ENCODE assay signal across 1 cellular context in the genomic region with DNA sequence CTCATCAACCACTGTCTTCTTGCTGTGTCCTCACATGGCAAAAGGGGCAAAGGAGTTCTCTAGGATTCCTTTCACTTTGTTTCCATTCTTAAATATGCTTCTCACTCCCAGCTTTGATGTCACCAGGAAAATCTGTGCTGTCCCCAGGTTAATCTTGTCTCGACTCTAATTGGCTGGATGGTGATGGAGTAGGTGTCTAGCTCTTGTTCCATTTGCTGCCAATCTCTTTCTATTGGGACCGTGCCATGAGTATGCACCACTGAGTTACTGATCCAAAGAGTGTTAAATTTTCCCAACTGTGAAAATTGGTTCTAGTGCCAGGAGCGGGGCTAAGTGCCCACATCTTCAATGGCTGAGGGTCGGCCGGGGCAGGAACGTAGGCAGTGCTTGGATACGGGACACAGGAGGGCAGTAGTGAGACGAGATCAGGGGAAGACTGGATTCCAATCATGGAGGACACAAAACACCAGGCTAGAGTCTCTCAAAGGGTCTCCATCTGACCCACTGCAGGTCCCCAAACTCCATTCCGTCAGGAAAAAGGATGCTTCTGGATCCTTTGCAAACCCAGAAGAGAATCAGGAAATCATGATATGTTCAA.
TF ChIP-seq lines count a peak whose summit lies in the region.

No MANE protein-coding gene starts in this region.

TF ChIP-seq in HCT116, 20 proteins besides CTCF, POLR2A, EP300 and RAD21 (continued from another document):
- TF ChIP-seq YY1 (IDR thresholded peaks at IDR 0.05; ENCODE audit: extremely low read depth, insufficient replicate concordance, low read depth, low read length) (no peak), TCF7L2 (IDR thresholded peaks at IDR 0.05; ENCODE audit: borderline replicate concordance, extremely low read depth, insufficient read depth, insufficient read length) (no peak)
TF ChIP-seq in HCT116: peak in this region for 0.
